1 cellular context compared by ENCODE assay signal in the genomic region with DNA sequence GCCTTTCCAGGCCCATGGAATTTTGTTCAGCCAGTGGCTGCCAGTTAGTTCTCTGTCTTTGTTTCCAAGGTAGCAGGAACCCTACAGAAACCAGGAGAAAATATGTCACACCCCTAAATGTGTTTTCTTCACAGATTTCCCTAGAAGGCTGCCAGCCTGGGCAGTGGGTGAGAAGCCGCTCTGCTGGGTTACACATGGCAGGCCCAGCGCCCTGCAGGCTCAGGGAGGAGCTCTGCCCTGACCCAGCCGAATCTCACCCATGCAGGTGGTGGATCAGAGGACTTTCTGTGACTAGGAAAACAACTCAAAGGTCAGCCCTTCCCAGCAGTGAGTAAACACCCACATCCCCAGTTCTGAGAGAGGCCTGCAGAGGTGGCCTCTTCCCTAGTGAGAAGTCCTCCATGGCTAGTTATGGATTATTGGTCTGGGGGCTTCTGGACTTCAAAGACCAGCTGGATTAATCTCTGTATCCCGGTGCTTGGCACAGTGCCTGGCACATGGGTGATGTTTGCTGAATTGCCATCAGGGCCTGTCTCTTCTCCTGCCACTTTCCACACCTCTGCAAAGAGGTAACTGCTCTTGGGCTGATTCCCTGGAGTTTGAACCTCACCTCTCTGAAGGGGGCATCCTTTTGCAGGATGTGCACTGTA.
TF ChIP-seq lines count a peak whose summit lies in the region.

No MANE protein-coding gene starts in this region.

TF ChIP-seq in HepG2, 621 proteins besides CTCF, POLR2A, EP300 and RAD21 (continued from another document and continues in another):
- TF ChIP-seq, protein P1, sequence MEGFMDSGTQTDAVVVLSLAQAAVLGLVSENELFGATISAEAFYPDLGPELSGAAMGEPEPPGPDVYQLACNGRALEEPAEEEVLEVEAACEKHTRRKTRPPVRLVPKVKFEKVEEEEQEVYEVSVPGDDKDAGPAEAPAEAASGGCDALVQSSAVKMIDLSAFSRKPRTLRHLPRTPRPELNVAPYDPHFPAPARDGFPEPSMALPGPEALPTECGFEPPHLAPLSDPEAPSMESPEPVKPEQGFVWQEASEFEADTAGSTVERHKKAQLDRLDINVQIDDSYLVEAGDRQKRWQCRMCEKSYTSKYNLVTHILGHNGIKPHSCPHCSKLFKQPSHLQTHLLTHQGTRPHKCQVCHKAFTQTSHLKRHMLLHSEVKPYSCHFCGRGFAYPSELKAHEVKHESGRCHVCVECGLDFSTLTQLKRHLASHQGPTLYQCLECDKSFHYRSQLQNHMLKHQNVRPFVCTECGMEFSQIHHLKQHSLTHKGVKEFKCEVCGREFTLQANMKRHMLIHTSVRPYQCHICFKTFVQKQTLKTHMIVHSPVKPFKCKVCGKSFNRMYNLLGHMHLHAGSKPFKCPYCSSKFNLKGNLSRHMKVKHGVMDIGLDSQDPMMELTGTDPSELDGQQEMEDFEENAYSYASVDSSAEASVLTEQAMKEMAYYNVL (CRISPR knock-in tag; IDR thresholded peaks at IDR 0.05; ENCODE audit: borderline replicate concordance), result peak; percentile 15; the same call in 1 of the 2 replicates
- TF ChIP-seq ZNF3 (CRISPR knock-in tag; IDR thresholded peaks at IDR 0.05), result no peak
- no peak for TF ChIP-seq GTF2F1 (IDR thresholded peaks at IDR 0.05; ENCODE audit: low read length)
- TF ChIP-seq, protein P2, sequence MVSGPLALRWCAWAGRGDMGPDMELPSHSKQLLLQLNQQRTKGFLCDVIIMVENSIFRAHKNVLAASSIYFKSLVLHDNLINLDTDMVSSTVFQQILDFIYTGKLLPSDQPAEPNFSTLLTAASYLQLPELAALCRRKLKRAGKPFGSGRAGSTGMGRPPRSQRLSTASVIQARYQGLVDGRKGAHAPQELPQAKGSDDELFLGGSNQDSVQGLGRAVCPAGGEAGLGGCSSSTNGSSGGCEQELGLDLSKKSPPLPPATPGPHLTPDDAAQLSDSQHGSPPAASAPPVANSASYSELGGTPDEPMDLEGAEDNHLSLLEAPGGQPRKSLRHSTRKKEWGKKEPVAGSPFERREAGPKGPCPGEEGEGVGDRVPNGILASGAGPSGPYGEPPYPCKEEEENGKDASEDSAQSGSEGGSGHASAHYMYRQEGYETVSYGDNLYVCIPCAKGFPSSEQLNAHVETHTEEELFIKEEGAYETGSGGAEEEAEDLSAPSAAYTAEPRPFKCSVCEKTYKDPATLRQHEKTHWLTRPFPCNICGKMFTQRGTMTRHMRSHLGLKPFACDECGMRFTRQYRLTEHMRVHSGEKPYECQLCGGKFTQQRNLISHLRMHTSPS (CRISPR knock-in tag; IDR thresholded peaks at IDR 0.05; ENCODE audit: low read depth), result peak; percentile 99
- TF ChIP-seq SP140L (CRISPR knock-in tag; IDR thresholded peaks at IDR 0.05; ENCODE audit: borderline replicate concordance), result no peak
- peak; percentile 75; the same call in 1 of the 2 replicates for TF ChIP-seq ZMYM4 (CRISPR knock-in tag; IDR thresholded peaks at IDR 0.05)
- peak; percentile 66; the same call in 1 of the 2 replicates for TF ChIP-seq HES4 (CRISPR knock-in tag; IDR thresholded peaks at IDR 0.05; ENCODE audit: borderline replicate concordance)
- TF ChIP-seq, protein P3, sequence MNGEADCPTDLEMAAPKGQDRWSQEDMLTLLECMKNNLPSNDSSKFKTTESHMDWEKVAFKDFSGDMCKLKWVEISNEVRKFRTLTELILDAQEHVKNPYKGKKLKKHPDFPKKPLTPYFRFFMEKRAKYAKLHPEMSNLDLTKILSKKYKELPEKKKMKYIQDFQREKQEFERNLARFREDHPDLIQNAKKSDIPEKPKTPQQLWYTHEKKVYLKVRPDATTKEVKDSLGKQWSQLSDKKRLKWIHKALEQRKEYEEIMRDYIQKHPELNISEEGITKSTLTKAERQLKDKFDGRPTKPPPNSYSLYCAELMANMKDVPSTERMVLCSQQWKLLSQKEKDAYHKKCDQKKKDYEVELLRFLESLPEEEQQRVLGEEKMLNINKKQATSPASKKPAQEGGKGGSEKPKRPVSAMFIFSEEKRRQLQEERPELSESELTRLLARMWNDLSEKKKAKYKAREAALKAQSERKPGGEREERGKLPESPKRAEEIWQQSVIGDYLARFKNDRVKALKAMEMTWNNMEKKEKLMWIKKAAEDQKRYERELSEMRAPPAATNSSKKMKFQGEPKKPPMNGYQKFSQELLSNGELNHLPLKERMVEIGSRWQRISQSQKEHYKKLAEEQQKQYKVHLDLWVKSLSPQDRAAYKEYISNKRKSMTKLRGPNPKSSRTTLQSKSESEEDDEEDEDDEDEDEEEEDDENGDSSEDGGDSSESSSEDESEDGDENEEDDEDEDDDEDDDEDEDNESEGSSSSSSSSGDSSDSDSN (CRISPR knock-in tag; IDR thresholded peaks at IDR 0.05), result peak; percentile 68
- TF ChIP-seq, protein P4, sequence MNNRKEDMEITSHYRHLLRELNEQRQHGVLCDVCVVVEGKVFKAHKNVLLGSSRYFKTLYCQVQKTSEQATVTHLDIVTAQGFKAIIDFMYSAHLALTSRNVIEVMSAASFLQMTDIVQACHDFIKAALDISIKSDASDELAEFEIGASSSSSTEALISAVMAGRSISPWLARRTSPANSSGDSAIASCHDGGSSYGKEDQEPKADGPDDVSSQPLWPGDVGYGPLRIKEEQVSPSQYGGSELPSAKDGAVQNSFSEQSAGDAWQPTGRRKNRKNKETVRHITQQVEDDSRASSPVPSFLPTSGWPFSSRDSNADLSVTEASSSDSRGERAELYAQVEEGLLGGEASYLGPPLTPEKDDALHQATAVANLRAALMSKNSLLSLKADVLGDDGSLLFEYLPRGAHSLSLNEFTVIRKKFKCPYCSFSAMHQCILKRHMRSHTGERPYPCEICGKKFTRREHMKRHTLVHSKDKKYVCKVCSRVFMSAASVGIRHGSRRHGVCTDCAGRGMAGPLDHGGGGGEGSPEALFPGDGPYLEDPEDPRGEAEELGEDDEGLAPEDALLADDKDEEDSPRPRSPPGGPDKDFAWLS (CRISPR knock-in tag; IDR thresholded peaks at IDR 0.05; ENCODE audit: borderline replicate concordance), result 0 out of 2 replicates have a peak, but pooled peaks have one; percentile 52
- TF ChIP-seq, protein P5, sequence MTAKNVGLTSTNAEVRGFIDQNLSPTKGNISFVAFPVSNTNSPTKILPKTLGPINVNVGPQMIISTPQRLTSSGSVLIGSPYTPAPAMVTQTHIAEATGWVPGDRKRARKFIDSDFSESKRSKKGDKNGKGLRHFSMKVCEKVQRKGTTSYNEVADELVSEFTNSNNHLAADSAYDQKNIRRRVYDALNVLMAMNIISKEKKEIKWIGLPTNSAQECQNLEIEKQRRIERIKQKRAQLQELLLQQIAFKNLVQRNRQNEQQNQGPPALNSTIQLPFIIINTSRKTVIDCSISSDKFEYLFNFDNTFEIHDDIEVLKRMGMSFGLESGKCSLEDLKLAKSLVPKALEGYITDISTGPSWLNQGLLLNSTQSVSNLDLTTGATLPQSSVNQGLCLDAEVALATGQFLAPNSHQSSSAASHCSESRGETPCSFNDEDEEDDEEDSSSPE (CRISPR knock-in tag; IDR thresholded peaks at IDR 0.05), result peak; percentile 72; the same call in 1 of the 2 replicates
- TF ChIP-seq, protein P6, sequence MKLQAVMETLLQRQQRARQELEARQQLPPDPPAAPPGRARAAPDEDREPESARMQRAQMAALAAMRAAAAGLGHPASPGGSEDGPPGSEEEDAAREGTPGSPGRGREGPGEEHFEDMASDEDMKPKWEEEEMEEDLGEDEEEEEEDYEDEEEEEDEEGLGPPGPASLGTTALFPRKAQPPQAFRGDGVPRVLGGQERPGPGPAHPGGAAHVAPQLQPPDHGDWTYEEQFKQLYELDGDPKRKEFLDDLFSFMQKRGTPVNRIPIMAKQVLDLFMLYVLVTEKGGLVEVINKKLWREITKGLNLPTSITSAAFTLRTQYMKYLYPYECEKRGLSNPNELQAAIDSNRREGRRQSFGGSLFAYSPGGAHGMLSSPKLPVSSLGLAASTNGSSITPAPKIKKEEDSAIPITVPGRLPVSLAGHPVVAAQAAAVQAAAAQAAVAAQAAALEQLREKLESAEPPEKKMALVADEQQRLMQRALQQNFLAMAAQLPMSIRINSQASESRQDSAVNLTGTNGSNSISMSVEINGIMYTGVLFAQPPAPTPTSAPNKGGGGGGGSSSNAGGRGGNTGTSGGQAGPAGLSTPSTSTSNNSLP (IDR thresholded peaks at IDR 0.05; ENCODE audit: low read depth, low read length), result 0 out of 2 replicates have a peak, but pooled peaks have one; percentile 49
- peak; percentile 38; the same call in 1 of the 2 replicates for TF ChIP-seq ZNF644 (CRISPR knock-in tag; IDR thresholded peaks at IDR 0.05; ENCODE audit: low read depth)
- peak; percentile 55 for TF ChIP-seq GABPB1 (CRISPR knock-in tag; IDR thresholded peaks at IDR 0.05)
- no peak for TF ChIP-seq SOX6 (IDR thresholded peaks at IDR 0.05)
- TF ChIP-seq SOX6 (CRISPR knock-in tag; IDR thresholded peaks at IDR 0.05), result peak; percentile 88
- TF ChIP-seq ZBTB21 (CRISPR knock-in tag; IDR thresholded peaks at IDR 0.05), result no peak
- no peak for TF ChIP-seq PLRG1 (conservative IDR thresholded peaks at IDR 0.05)
- TF ChIP-seq SSRP1 (CRISPR knock-in tag; IDR thresholded peaks at IDR 0.05), result no peak
- TF ChIP-seq, protein P7, sequence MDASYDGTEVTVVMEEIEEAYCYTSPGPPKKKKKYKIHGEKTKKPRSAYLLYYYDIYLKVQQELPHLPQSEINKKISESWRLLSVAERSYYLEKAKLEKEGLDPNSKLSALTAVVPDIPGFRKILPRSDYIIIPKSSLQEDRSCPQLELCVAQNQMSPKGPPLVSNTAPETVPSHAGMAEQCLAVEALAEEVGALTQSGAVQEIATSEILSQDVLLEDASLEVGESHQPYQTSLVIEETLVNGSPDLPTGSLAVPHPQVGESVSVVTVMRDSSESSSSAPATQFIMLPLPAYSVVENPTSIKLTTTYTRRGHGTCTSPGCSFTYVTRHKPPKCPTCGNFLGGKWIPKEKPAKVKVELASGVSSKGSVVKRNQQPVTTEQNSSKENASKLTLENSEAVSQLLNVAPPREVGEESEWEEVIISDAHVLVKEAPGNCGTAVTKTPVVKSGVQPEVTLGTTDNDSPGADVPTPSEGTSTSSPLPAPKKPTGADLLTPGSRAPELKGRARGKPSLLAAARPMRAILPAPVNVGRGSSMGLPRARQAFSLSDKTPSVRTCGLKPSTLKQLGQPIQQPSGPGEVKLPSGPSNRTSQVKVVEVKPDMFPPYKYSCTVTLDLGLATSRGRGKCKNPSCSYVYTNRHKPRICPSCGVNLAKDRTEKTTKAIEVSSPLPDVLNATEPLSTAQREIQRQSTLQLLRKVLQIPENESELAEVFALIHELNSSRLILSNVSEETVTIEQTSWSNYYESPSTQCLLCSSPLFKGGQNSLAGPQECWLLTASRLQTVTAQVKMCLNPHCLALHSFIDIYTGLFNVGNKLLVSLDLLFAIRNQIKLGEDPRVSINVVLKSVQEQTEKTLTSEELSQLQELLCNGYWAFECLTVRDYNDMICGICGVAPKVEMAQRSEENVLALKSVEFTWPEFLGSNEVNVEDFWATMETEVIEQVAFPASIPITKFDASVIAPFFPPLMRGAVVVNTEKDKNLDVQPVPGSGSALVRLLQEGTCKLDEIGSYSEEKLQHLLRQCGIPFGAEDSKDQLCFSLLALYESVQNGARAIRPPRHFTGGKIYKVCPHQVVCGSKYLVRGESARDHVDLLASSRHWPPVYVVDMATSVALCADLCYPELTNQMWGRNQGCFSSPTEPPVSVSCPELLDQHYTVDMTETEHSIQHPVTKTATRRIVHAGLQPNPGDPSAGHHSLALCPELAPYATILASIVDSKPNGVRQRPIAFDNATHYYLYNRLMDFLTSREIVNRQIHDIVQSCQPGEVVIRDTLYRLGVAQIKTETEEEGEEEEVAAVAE (CRISPR knock-in tag; IDR thresholded peaks at IDR 0.05; ENCODE audit: borderline replicate concordance), result no peak
- no peak for TF ChIP-seq CENPT (CRISPR knock-in tag; IDR thresholded peaks at IDR 0.05; ENCODE audit: low read depth)
- peak; percentile 89 for TF ChIP-seq ZFP36L1 (CRISPR knock-in tag; IDR thresholded peaks at IDR 0.05)
- TF ChIP-seq SUZ12 (IDR thresholded peaks at IDR 0.05; ENCODE audit: low read depth, low read length), result no peak
- TF ChIP-seq CREB1 (IDR thresholded peaks at IDR 0.05), result no peak
- 0 out of 2 replicates have a peak, but pooled peaks have one; percentile 17 for TF ChIP-seq CREB1 (CRISPR knock-in tag; IDR thresholded peaks at IDR 0.05)
- TF ChIP-seq ZEB1 (IDR thresholded peaks at IDR 0.05; ENCODE audit: insufficient replicate concordance, low read depth), result peak; percentile 50
- no peak for TF ChIP-seq MXD4 (CRISPR knock-in tag; IDR thresholded peaks at IDR 0.05)
- TF ChIP-seq AHR (CRISPR knock-in tag; IDR thresholded peaks at IDR 0.05), result peak; percentile 33; the same call in 1 of the 2 replicates
- no peak for TF ChIP-seq CCAR2 (optimal IDR thresholded peaks at IDR 0.05; ENCODE audit: low read depth, low read length)
- TF ChIP-seq, protein P8, sequence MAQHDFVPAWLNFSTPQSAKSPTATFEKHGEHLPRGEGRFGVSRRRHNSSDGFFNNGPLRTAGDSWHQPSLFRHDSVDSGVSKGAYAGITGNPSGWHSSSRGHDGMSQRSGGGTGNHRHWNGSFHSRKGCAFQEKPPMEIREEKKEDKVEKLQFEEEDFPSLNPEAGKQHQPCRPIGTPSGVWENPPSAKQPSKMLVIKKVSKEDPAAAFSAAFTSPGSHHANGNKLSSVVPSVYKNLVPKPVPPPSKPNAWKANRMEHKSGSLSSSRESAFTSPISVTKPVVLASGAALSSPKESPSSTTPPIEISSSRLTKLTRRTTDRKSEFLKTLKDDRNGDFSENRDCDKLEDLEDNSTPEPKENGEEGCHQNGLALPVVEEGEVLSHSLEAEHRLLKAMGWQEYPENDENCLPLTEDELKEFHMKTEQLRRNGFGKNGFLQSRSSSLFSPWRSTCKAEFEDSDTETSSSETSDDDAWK (CRISPR knock-in tag; IDR thresholded peaks at IDR 0.05), result no peak
- TF ChIP-seq ZNF720 (CRISPR knock-in tag; IDR thresholded peaks at IDR 0.05), result no peak
- TF ChIP-seq HNRNPK (IDR thresholded peaks at IDR 0.05; ENCODE audit: low read depth, low read length, poor library complexity, severe bottlenecking), result no peak
- no peak for TF ChIP-seq MAFG (CRISPR knock-in tag; IDR thresholded peaks at IDR 0.05)
- TF ChIP-seq EHMT2 (IDR thresholded peaks at IDR 0.05; ENCODE audit: borderline replicate concordance, low read depth, low read length), result peak; percentile 78; the same call in 1 of the 2 replicates
- TF ChIP-seq, protein P9, sequence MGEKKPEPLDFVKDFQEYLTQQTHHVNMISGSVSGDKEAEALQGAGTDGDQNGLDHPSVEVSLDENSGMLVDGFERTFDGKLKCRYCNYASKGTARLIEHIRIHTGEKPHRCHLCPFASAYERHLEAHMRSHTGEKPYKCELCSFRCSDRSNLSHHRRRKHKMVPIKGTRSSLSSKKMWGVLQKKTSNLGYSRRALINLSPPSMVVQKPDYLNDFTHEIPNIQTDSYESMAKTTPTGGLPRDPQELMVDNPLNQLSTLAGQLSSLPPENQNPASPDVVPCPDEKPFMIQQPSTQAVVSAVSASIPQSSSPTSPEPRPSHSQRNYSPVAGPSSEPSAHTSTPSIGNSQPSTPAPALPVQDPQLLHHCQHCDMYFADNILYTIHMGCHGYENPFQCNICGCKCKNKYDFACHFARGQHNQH (CRISPR knock-in tag; IDR thresholded peaks at IDR 0.05), result peak; percentile 96
- TF ChIP-seq FOXK1 (CRISPR knock-in tag; IDR thresholded peaks at IDR 0.05; ENCODE audit: borderline replicate concordance, low read depth), result peak; percentile 87; the same call in 1 of the 2 replicates
